Comparison of ENCODE assay signal across 14 cellular contexts in genomic region chr2:220117010-220117409, GRCh38.
DNase-seq lines count a peak whose midpoint lies in the region; ATAC-seq lines count a peak whose summit lies in the region.
"Had no signal": no experiment of that assay in that cellular context is flagged by ENCODE, and none has a peak within 500 bp of the region (broad histone marks: within the 10 kb centered on the region; RNA-seq: fewer than 3 reads in every experiment).

No MANE protein-coding gene starts in this region.

- H3K36me3 ChIP-seq in SK-N-MC (ENCODE audit: insufficient read depth, low read length), result no peaks in the 10 kb centered on the region
- H3K36me3 ChIP-seq: BE2C had no signal

- no peak overlapping the region for H3K9ac ChIP-seq in SK-N-MC (ENCODE audit: insufficient read length)
- H3K9ac ChIP-seq: GM23248 had no signal

- DNase-seq in NCI-H2171 treated with DMSO at 0.1 percent for 48 hours (lab: John Stamatoyannopoulos, UW), result peak; percentile 39
- DNase-seq in NCI-H2171 (lab: John Stamatoyannopoulos, UW), result no peak
- peak; percentile 78 for DNase-seq in COR-L47 (lab: John Stamatoyannopoulos, UW)
- peak; percentile 81 for DNase-seq in NCI-H345 (lab: John Stamatoyannopoulos, UW)
- peak; percentile 56 for DNase-seq in SK-N-MC (ENCODE audit: low read depth, low spot score)
- no peak for DNase-seq in NCI-H1092 (lab: John Stamatoyannopoulos, UW)
- no peak for DNase-seq in activated gamma-delta T cell (lab: John Stamatoyannopoulos, UW)
- DNase-seq: BE2C; Caco-2; CD4-positive, alpha-beta memory T cell; GM23248; IMR-90 had no signal

- H3K4me3 ChIP-seq in SK-N-MC, result peak overlapping the region; percentile 20; the same call in 1 of the 2 replicates
- H3K4me3 ChIP-seq: GM23248 had no signal

- no peak for ATAC-seq in HG03039 (IDR thresholded peaks at IDR 0.05; ENCODE audit: unreplicated experiment)

- H3K9me3 ChIP-seq in SK-N-MC (ENCODE audit: low read depth, low read length), result peaks cover 6% of the 10 kb centered on the region; the same call in 1 of the 2 replicates
- H3K9me3 ChIP-seq: BE2C, Caco-2 had no signal

- H3K27ac ChIP-seq in SK-N-MC, result no peak overlapping the region
- H3K27ac ChIP-seq: C4-2B, GM23248 had no signal

Comparison
In these comparisons a context has a peak if more than half of its experiments do, and no peak if none do; other contexts are left out.
1. DNase-seq: peak in NCI-H2171 treated with DMSO at 0.1 percent for 48 hours (single experiment), COR-L47 (single experiment), NCI-H345 (single experiment) and SK-N-MC (single experiment); none in NCI-H2171 (single experiment), NCI-H1092 (single experiment) and activated gamma-delta T cell (single experiment).